In the genomic region with DNA sequence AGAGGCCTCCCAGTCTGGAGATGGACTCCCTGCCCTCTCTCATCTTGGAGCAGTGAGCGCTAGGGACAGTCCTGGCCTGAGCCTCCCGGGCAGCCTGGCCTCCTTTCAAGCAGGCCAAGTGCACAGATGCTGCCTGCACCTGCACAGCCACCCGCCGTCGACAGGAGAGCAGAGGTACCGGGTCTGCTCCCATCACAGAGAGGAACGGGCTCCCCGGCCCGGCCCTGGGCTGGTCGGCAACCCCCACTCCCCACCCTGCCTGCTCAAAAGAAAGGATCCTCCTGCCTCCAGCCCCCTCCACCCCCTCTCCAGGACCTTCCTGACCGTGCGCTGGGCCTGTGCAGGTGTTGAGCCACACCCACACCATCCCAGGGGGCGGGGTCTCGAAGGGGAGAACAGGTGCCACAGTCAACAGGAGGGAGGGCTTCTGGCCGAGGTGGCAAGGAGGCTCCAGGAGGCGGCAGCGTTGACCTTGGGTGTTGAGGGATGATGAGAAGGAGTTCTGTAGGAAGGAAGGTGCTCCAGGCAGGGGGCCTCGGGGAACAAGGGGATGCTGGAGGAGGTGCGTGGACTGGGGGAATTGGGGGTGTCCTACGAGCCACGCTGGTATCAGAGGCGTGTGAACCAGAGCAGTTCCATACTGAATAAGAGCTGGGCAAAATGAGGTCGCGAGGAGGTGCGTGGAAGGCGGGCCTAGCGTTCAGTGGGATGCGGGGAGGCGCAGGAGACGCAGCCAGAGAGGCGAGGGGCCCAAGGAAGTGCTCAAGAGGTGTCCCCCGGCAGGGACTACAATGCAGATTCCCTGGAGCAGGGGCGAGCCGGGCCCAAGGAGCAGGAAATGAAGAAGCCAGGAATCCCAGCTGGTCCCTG, we compare ENCODE assay signal across 1 cellular context.
TF ChIP-seq lines count a peak whose summit lies in the region.

No MANE protein-coding gene starts in this region.

TF ChIP-seq in A549, 52 proteins besides CTCF, POLR2A, EP300 and RAD21:
- TF ChIP-seq EHF (CRISPR knock-in tag; IDR thresholded peaks at IDR 0.05) = no peak
- TF ChIP-seq NPAS2 (CRISPR knock-in tag; IDR thresholded peaks at IDR 0.05; ENCODE audit: borderline replicate concordance) = no peak
- TF ChIP-seq ESRRA (IDR thresholded peaks at IDR 0.05; ENCODE audit: borderline replicate concordance, low read length) = no peak
- no peak for TF ChIP-seq CHD2 (IDR thresholded peaks at IDR 0.05; ENCODE audit: low read length, partially characterized antibody)
- TF ChIP-seq FOSL2 (IDR thresholded peaks at IDR 0.05) = no peak
- no peak for TF ChIP-seq FOSL2 (CRISPR knock-in tag; IDR thresholded peaks at IDR 0.05)
- TF ChIP-seq FOSB (CRISPR knock-in tag; IDR thresholded peaks at IDR 0.05) = no peak
- TF ChIP-seq ATOH8 (CRISPR knock-in tag; IDR thresholded peaks at IDR 0.05; ENCODE audit: low read depth) = no peak
- TF ChIP-seq HOXA7 (CRISPR knock-in tag; IDR thresholded peaks at IDR 0.05) = no peak
- TF ChIP-seq ZFP36 (IDR thresholded peaks at IDR 0.05; ENCODE audit: borderline replicate concordance, partially characterized antibody) = no peak
- TF ChIP-seq JUNB (IDR thresholded peaks at IDR 0.05) = no peak
- TF ChIP-seq HES2 (IDR thresholded peaks at IDR 0.05) = no peak
- no peak for TF ChIP-seq SREBF2 (IDR thresholded peaks at IDR 0.05)
- TF ChIP-seq E2F6 (IDR thresholded peaks at IDR 0.05; ENCODE audit: borderline replicate concordance, low read depth) = no peak
- no peak for TF ChIP-seq CEBPB (IDR thresholded peaks at IDR 0.05)
- no peak for TF ChIP-seq PBX3 (IDR thresholded peaks at IDR 0.05)
- TF ChIP-seq ZC3H11A (IDR thresholded peaks at IDR 0.05) = no peak
